25 cellular contexts compared by ENCODE assay signal in genomic region chr14:96102071-96102856, GRCh38.
DNase-seq lines count a peak whose midpoint lies in the region; ATAC-seq and TF ChIP-seq lines count a peak whose summit lies in the region.
"Had no signal": no experiment of that assay in that cellular context is flagged by ENCODE, and none has a peak within 500 bp of the region (broad histone marks: within the 10 kb centered on the region; RNA-seq: fewer than 3 reads in every experiment).

No MANE protein-coding gene starts in this region.

- H3K27ac ChIP-seq in mesendoderm (ENCODE audit: low read depth, low read length) (no peak overlapping the region), psoas muscle (no peak overlapping the region)
- H3K27ac ChIP-seq: 22Rv1, SK-N-MC had no signal

- H2BK120ac ChIP-seq in mesendoderm (ENCODE audit: low read depth, low read length) = no peak overlapping the region

- no peak overlapping the region for H2BK15ac ChIP-seq in mesendoderm (replicated peaks; ENCODE audit: low read depth)

- H3K4me1 ChIP-seq in mesendoderm (ENCODE audit: control insufficient read depth, low read depth, low read length) (no peaks in the 10 kb centered on the region), psoas muscle (no peaks in the 10 kb centered on the region)

- DNase-seq in activated effector memory CD4-positive, alpha-beta T cell treated with anti-CD3 and anti-CD28 coated beads, Interleukin-2, amount 50 U/mL, for 16 hours = peak; percentile 13
- no peak for DNase-seq in activated effector memory CD4-positive, alpha-beta T cell treated with Interleukin-2 at 50 U/mL for 16 hours
- DNase-seq in choroid plexus epithelial cell (ENCODE audit: low read depth) = peak; percentile 38
- peak; percentile 54 for DNase-seq in mesendoderm
- no peak for DNase-seq in psoas muscle
- no peak for DNase-seq in stimulated activated CD8-positive, alpha-beta memory T cell treated with anti-CD3 and anti-CD28 coated beads, Interleukin-4, amount 100 ng/mL, for 48 hours
- DNase-seq in ureter (ENCODE audit: low spot score) = no peak
- DNase-seq: activated CD4-positive, alpha-beta T cell treated with anti-CD3 and anti-CD28 coated beads for 36 hours; activated CD8-positive, alpha-beta memory T cell treated with anti-CD3 and anti-CD28 coated beads for 24 hours; activated naive CD4-positive, alpha-beta T cell; activated T-cell treated with anti-CD3 and anti-CD28 coated beads, Interleukin-2, amount 50 U/mL, for 1 hour; BE2C; cortex of kidney; DMS53; Kasumi-1; naive B cell; NCI-H69; nucleus accumbens; right cardiac atrium; RPMI8226; stimulated activated CD4-positive, alpha-beta T cell treated with anti-CD3 and anti-CD28 coated beads, Interleukin-4, amount 100 ng/mL, for 4 hours; transverse colon had no signal

- WGBS in mesendoderm (ENCODE audit: extremely low coverage, insufficient coverage, low lambda C conversion rate) = no CpG with 5 or more reads among the region's 3 CpGs
- WGBS in psoas muscle, 3 donors = 53 to 89% (median 69%) methylated on average over 3 of the region's 3 CpGs

- H3K4me3 ChIP-seq in choroid plexus epithelial cell (ENCODE audit: low read depth, low read length) (no peak overlapping the region), mesendoderm (ENCODE audit: low read length) (no peak overlapping the region), psoas muscle (no peak overlapping the region)
- H3K4me3 ChIP-seq: SK-N-MC, transverse colon had no signal

- TF ChIP-seq CTCF in choroid plexus epithelial cell (conservative IDR thresholded peaks at IDR 0.05; ENCODE audit: low read depth, low read length) = no peak
- no peak for TF ChIP-seq CTCF in psoas muscle (IDR thresholded peaks at IDR 0.05)

- H3K23ac ChIP-seq in mesendoderm (ENCODE audit: low read length) = no peak overlapping the region

- H4K8ac ChIP-seq in mesendoderm (ENCODE audit: low read depth, low read length) = no peak overlapping the region

- H3K9me3 ChIP-seq in psoas muscle = no peaks in the 10 kb centered on the region
- H3K9me3 ChIP-seq: transverse colon had no signal

- intact Hi-C loops in psoas muscle (cut with DNase I) = no loop called here

- no peak overlapping the region for H3K18ac ChIP-seq in mesendoderm (ENCODE audit: low read length)

- no peak overlapping the region for H2AK5ac ChIP-seq in mesendoderm (ENCODE audit: low read length)

- H4K5ac ChIP-seq in mesendoderm (ENCODE audit: low read length) = no peak overlapping the region

- ATAC-seq in psoas muscle (no peak), HG02623 (IDR thresholded peaks at IDR 0.05; ENCODE audit: unreplicated experiment) (no peak)
- ATAC-seq: activated CD4-positive, alpha-beta T cell treated with anti-CD3 and anti-CD28 coated beads for 36 hours; right cardiac atrium had no signal

- H3K9ac ChIP-seq in mesendoderm (ENCODE audit: low read length) = no peak overlapping the region

- H2BK5ac ChIP-seq in mesendoderm (ENCODE audit: low read length) = no peak overlapping the region

- no peaks in the 10 kb centered on the region for H3K79me2 ChIP-seq in mesendoderm (ENCODE audit: control insufficient read depth, insufficient read depth, low read length)

- no peaks in the 10 kb centered on the region for H3K79me1 ChIP-seq in mesendoderm (ENCODE audit: low read length)

- no peak overlapping the region for H3K4ac ChIP-seq in mesendoderm (ENCODE audit: low read depth, low read length)

- no peaks in the 10 kb centered on the region for H3K36me3 ChIP-seq in mesendoderm (ENCODE audit: control insufficient read depth, insufficient read depth, low read length)
- H3K36me3 ChIP-seq in psoas muscle (ENCODE audit: insufficient read depth in 1 of 2, low read depth in 1 of 2) = no peaks in the 10 kb centered on the region
- H3K36me3 ChIP-seq: BE2C, transverse colon had no signal

- no peak overlapping the region for H3K4me2 ChIP-seq in mesendoderm (ENCODE audit: low read length)

- H3K27me3 ChIP-seq in mesendoderm (ENCODE audit: insufficient read depth, low read length, poor library complexity) = no peaks in the 10 kb centered on the region
- H3K27me3 ChIP-seq in psoas muscle (ENCODE audit: insufficient read depth in 3 of 3, low read length in 2 of 3) = peaks cover 0 to 29% (median 2%) of the 10 kb centered on the region in 3 donors
- H3K27me3 ChIP-seq: BE2C, transverse colon had no signal

- no peak overlapping the region for H3K56ac ChIP-seq in mesendoderm (ENCODE audit: low read length)

Comparison
In these comparisons a context has a peak if more than half of its experiments do, and no peak if none do; other contexts are left out.
1. DNase-seq: peak in activated effector memory CD4-positive, alpha-beta T cell treated with anti-CD3 and anti-CD28 coated beads, Interleukin-2, amount 50 U/mL, for 16 hours (single experiment), choroid plexus epithelial cell (single experiment) and mesendoderm (single experiment); none in activated effector memory CD4-positive, alpha-beta T cell treated with Interleukin-2 at 50 U/mL for 16 hours (single experiment), psoas muscle (0 of 2), stimulated activated CD8-positive, alpha-beta memory T cell treated with anti-CD3 and anti-CD28 coated beads, Interleukin-4, amount 100 ng/mL, for 48 hours (single experiment) and ureter (single experiment).